1 cellular context compared by ENCODE assay signal in the genomic region with DNA sequence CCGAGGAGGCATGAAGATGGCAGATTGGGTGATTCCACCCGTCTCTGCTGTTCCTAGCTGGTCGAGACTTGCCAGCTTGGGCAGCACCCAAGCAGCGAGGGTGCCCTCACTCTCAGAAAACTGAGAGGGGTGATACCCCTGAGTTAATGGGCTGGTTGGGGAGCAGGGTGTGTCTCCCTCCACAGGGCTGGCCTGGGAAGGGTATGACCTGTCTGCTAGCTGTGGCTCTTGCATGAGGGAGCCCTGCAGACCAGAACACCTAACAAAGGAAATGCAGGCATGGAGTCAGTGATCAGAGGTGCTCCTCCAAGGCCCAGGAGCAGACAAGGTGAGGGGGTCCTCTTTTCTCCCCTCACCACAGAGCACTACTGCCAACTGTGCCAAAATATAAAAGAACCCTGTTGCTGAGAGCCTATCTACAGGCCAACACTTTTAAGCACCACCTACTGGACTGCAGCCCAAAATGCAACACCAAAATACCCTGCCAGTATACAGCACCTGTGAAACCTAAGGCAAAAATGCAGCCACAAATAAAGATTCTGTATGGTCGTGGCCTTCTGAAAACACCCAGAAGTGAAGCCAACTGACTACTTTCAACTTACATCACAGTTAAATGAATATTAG.
TF ChIP-seq lines count a peak whose summit lies in the region.

No MANE protein-coding gene starts in this region.

TF ChIP-seq in H1, 55 proteins besides CTCF, POLR2A, EP300 and RAD21 (continued from another document):
- TF ChIP-seq USF2 (IDR thresholded peaks at IDR 0.05; ENCODE audit: low read length): no peak
- no peak for TF ChIP-seq BRCA1 (IDR thresholded peaks at IDR 0.05; ENCODE audit: low read depth, low read length)
- no peak for TF ChIP-seq CTBP2 (IDR thresholded peaks at IDR 0.05; ENCODE audit: borderline replicate concordance, insufficient read depth, insufficient read length, low read length)
- TF ChIP-seq TAF7 (optimal IDR thresholded peaks at IDR 0.05; ENCODE audit: borderline replicate concordance, low read depth, low read length): no peak
- TF ChIP-seq, protein P1, sequence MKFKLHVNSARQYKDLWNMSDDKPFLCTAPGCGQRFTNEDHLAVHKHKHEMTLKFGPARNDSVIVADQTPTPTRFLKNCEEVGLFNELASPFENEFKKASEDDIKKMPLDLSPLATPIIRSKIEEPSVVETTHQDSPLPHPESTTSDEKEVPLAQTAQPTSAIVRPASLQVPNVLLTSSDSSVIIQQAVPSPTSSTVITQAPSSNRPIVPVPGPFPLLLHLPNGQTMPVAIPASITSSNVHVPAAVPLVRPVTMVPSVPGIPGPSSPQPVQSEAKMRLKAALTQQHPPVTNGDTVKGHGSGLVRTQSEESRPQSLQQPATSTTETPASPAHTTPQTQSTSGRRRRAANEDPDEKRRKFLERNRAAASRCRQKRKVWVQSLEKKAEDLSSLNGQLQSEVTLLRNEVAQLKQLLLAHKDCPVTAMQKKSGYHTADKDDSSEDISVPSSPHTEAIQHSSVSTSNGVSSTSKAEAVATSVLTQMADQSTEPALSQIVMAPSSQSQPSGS (IDR thresholded peaks at IDR 0.05; ENCODE audit: low read length): no peak
- no peak for TF ChIP-seq RBBP5 (IDR thresholded peaks at IDR 0.05; ENCODE audit: borderline replicate concordance, low read depth, low read length)
- no peak for TF ChIP-seq RFX5 (IDR thresholded peaks at IDR 0.05; ENCODE audit: borderline replicate concordance, low read depth, low read length)
- no peak for TF ChIP-seq SRF (IDR thresholded peaks at IDR 0.05; ENCODE audit: low read depth, low read length)
- no peak for TF ChIP-seq TAF1 (IDR thresholded peaks at IDR 0.05; ENCODE audit: low read depth, low read length)
- TF ChIP-seq, protein P2, sequence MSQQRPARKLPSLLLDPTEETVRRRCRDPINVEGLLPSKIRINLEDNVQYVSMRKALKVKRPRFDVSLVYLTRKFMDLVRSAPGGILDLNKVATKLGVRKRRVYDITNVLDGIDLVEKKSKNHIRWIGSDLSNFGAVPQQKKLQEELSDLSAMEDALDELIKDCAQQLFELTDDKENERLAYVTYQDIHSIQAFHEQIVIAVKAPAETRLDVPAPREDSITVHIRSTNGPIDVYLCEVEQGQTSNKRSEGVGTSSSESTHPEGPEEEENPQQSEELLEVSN (IDR thresholded peaks at IDR 0.05): no peak
- TF ChIP-seq TBP (IDR thresholded peaks at IDR 0.05; ENCODE audit: low read depth, low read length): no peak
- no peak for TF ChIP-seq FOSL1 (IDR thresholded peaks at IDR 0.05; ENCODE audit: insufficient read depth, low read depth, low read length)
- no peak for TF ChIP-seq POLR2AphosphoS5 (IDR thresholded peaks at IDR 0.05; ENCODE audit: low read depth, low read length)
TF ChIP-seq in H1: peak in this region for 0.
